ENCODE assay signal across 9 cellular contexts in the genomic region with DNA sequence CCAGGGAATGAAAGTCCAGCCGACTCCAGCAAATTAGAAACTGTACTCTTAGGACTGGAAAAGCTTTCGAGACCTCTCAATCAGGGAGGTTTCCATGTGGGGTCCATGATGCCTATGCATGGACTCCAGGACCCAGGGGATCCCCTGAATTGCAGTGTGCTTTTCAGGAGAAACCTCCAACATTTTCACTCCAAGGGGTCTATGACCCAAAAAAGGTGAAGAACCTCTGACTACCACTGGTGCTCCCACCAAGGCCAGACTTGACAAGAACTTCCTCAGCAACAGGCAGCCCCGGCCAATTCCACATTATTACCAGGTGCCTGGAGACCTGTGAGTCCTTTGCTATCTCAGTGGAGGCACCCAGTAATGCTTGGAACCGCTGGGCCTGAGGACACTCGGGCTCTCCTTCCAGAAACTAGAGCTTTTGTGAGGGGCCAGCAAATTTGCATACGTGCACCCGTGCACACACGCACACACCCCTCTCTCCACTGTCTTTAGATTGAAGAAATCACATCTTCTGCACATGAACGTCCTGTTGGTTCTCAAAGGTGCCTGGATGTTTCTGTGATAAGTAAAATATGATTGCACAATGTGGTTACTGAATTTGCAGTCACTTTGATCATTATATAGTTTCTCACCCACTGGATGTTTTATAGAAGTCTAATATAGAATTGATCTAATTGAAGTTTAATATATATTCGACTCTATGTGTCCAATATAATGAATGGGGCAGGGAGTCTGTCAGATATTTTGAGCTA. TPM values are rescaled to one million over a fixed set of nuclear protein-coding genes. Genes with fewer than 3 reads are reported as not detected.
DNase-seq lines count a peak whose midpoint lies in the region; ATAC-seq and TF ChIP-seq lines count a peak whose summit lies in the region.
"Had no signal": no experiment of that assay in that cellular context is flagged by ENCODE, and none has a peak within 500 bp of the region (broad histone marks: within the 10 kb centered on the region; RNA-seq: fewer than 3 reads in every experiment).

No MANE protein-coding gene starts in this region.

- peak in 1 of 2 donors; percentile 27 for TF ChIP-seq RAD21 in liver (IDR thresholded peaks at IDR 0.05)

- POLR2A ChIA-PET in T-cell (lab: Charles Lee): interaction anchor here (1.1 to 1.2 kb wide), 2 partner anchors 14 kb away, joined by 4 read pairs; no protein-coding TSS in a partner anchor

- peaks cover 22% of the 10 kb centered on the region for H3K4me1 ChIP-seq in left ventricle myocardium inferior
- peaks cover 0 to 2% (median 0%) of the 10 kb centered on the region in 4 donors for H3K4me1 ChIP-seq in liver (ENCODE audit: control insufficient read depth in 4 of 4, insufficient read depth in 4 of 4, low read length in 3 of 4)
- H3K4me1 ChIP-seq in thyroid gland: peaks cover 18 to 22% of the 10 kb centered on the region in 2 donors

- H3K9ac ChIP-seq in liver (ENCODE audit: low read depth in 1 of 2, low read length in 2 of 2): no peak overlapping the region

- no peak for ATAC-seq in Right ventricle myocardium superior (ENCODE audit: poor library complexity)
- ATAC-seq in T-cell (replicated peaks in 1 of 4): peak in 3 of 4 experiments; percentile 5 to 56 (median 14)
- no peak for ATAC-seq in effector memory CD8-positive, alpha-beta T cell (replicated peaks)

- no peak for DNase-seq in left ventricle myocardium inferior
- no peak for DNase-seq in Right ventricle myocardium superior
- no peak for DNase-seq in T-cell
- DNase-seq in thyroid gland: no peak
- DNase-seq in NOMO-1 (lab: John Stamatoyannopoulos, UW; ENCODE audit: unreplicated experiment in 2 of 2): no peak
- DNase-seq in effector memory CD8-positive, alpha-beta T cell: no peak
- no peak for DNase-seq in activated naive CD4-positive, alpha-beta T cell (lab: John Stamatoyannopoulos, UW)

- no peak overlapping the region for H3K27ac Mint-ChIP-seq in T-cell
- no peak overlapping the region for H3K27ac Mint-ChIP-seq in effector memory CD8-positive, alpha-beta T cell

- no peaks in the 10 kb centered on the region for H3K36me3 Mint-ChIP-seq in T-cell
- H3K36me3 Mint-ChIP-seq in effector memory CD8-positive, alpha-beta T cell (ENCODE audit: insufficient read depth): no peaks in the 10 kb centered on the region

- peaks cover 21 to 35% (median 21%) of the 10 kb centered on the region in 3 donors for H3K4me1 Mint-ChIP-seq in T-cell
- H3K4me1 Mint-ChIP-seq in effector memory CD8-positive, alpha-beta T cell (ENCODE audit: low read depth in 2 of 2): peaks cover 10 to 13% of the 10 kb centered on the region in 2 donors

- H3K4me3 Mint-ChIP-seq in T-cell: no peak overlapping the region
- H3K4me3 Mint-ChIP-seq in effector memory CD8-positive, alpha-beta T cell: peak overlapping the region in 1 of 2 donors; percentile 60

- TF ChIP-seq CTCF in left ventricle myocardium inferior (IDR thresholded peaks at IDR 0.05; ENCODE audit: borderline replicate concordance) (peak; percentile 14), liver (IDR thresholded peaks at IDR 0.05; ENCODE audit: low read depth, low read length, missing input control) (no peak), thyroid gland (IDR thresholded peaks at IDR 0.05) (no peak)

- H3K27me3 ChIP-seq in left ventricle myocardium inferior (ENCODE audit: low read depth) (no peaks in the 10 kb centered on the region), liver (ENCODE audit: control insufficient read depth in 4 of 4, insufficient read depth in 4 of 4, low read length in 3 of 4) (no peaks in the 10 kb centered on the region), thyroid gland (no peaks in the 10 kb centered on the region)
- H3K27me3 ChIP-seq: pancreas had no signal

- CTCF ChIA-PET in T-cell (lab: Charles Lee): interaction anchor here (0.5 to 4.9 kb wide), 16 partner anchors 9 to 405 kb away, joined by 3 to 67 read pairs (median 4); no protein-coding TSS in a partner anchor

- H3K9me3 ChIP-seq in left ventricle myocardium inferior (replicated peaks) (no peaks in the 10 kb centered on the region), liver (ENCODE audit: control insufficient read depth in 4 of 4, low read length in 3 of 4) (no peaks in the 10 kb centered on the region), thyroid gland (no peaks in the 10 kb centered on the region)
- H3K9me3 ChIP-seq: pancreas had no signal

- H3K4me3 ChIP-seq in left ventricle myocardium inferior (no peak overlapping the region), liver (ENCODE audit: low read depth in 1 of 3, low read length in 3 of 3) (no peak overlapping the region), thyroid gland (replicated peaks in 1 of 3) (no peak overlapping the region)
- H3K4me3 ChIP-seq: pancreas had no signal

- 69% methylated on average over 10 of the region's 10 CpGs for WGBS in liver
- 69 to 74% methylated on average over 9 to 10 of the region's 10 CpGs for WGBS in thyroid gland, 2 donors

- H3K27me3 Mint-ChIP-seq in T-cell: no peaks in the 10 kb centered on the region
- no peaks in the 10 kb centered on the region for H3K27me3 Mint-ChIP-seq in effector memory CD8-positive, alpha-beta T cell

- no peak for TF ChIP-seq POLR2A in thyroid gland (IDR thresholded peaks at IDR 0.05)

- no peaks in the 10 kb centered on the region for H3K36me3 ChIP-seq in left ventricle myocardium inferior
- H3K36me3 ChIP-seq in liver (ENCODE audit: control insufficient read depth in 4 of 4, insufficient read depth in 3 of 4, low read depth in 1 of 4, low read length in 3 of 4): no peaks in the 10 kb centered on the region
- no peaks in the 10 kb centered on the region for H3K36me3 ChIP-seq in thyroid gland
- H3K36me3 ChIP-seq: pancreas had no signal

- intact Hi-C loops in left ventricle myocardium inferior (cut with micrococcal nuclease): loop anchor here (2.0 kb wide), 1 partner anchor 97 kb away; no protein-coding TSS in a partner anchor
- intact Hi-C loops in Right ventricle myocardium superior (cut with DNase I): loop anchor here (1.0 to 10.0 kb wide), 2 partner anchors 96 to 407 kb away; no protein-coding TSS in a partner anchor
- intact Hi-C loops in thyroid gland (cut with DNase I): loop anchor here (10.0 kb wide), 1 partner anchor 57 kb away; a partner anchor contains a TSS

- no peaks in the 10 kb centered on the region for H3K9me3 Mint-ChIP-seq in T-cell
- H3K9me3 Mint-ChIP-seq in effector memory CD8-positive, alpha-beta T cell: no peaks in the 10 kb centered on the region

- no peak overlapping the region for H3K27ac ChIP-seq in left ventricle myocardium inferior (replicated peaks)
- H3K27ac ChIP-seq in liver (ENCODE audit: low read depth in 1 of 2, low read length in 2 of 2): no peak overlapping the region
- H3K27ac ChIP-seq in thyroid gland: peak overlapping the region; percentile 70 to 81 (median 78)

TF ChIP-seq in liver, 16 proteins besides CTCF, POLR2A, EP300 and RAD21:
- TF ChIP-seq HNF4G (IDR thresholded peaks at IDR 0.05) (no peak), JUND (IDR thresholded peaks at IDR 0.05) (no peak), RXRA (IDR thresholded peaks at IDR 0.05) (no peak), EGR1 (IDR thresholded peaks at IDR 0.05; ENCODE audit: low read depth in 2 of 2) (no peak), YY1 (IDR thresholded peaks at IDR 0.05) (peak; percentile 47), HNF4A (conservative IDR thresholded peaks at IDR 0.05) (no peak), TAF1 (conservative IDR thresholded peaks at IDR 0.05) (no peak)
- TF ChIP-seq, protein P1, sequence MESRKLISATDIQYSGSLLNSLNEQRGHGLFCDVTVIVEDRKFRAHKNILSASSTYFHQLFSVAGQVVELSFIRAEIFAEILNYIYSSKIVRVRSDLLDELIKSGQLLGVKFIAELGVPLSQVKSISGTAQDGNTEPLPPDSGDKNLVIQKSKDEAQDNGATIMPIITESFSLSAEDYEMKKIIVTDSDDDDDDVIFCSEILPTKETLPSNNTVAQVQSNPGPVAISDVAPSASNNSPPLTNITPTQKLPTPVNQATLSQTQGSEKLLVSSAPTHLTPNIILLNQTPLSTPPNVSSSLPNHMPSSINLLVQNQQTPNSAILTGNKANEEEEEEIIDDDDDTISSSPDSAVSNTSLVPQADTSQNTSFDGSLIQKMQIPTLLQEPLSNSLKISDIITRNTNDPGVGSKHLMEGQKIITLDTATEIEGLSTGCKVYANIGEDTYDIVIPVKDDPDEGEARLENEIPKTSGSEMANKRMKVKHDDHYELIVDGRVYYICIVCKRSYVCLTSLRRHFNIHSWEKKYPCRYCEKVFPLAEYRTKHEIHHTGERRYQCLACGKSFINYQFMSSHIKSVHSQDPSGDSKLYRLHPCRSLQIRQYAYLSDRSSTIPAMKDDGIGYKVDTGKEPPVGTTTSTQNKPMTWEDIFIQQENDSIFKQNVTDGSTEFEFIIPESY (IDR thresholded peaks at IDR 0.05): no peak
TF ChIP-seq in liver: peak in this region for 1.

RNA-seq across cellular contexts. Expression of a gene that starts 54.7 kb away (rescaled TPM):
- total RNA-seq in left ventricle myocardium inferior: 83.6 TPM
- total RNA-seq in Right ventricle myocardium superior: 88.8 TPM
- 10 to 100 TPM; 36.5 to 44.7 (median 42.6) TPM for total RNA-seq in T-cell
- 10 to 100 TPM; 25.5 to 26.5 TPM for total RNA-seq in liver
- polyA plus RNA-seq in liver: 10 to 100 TPM; 31.1 to 41.2 TPM
- total RNA-seq in thyroid gland: 100 to 1,000 TPM; 119 to 165 (median 132) TPM

Comparison
In these comparisons a context has a peak if more than half of its experiments do, and no peak if none do; other contexts are left out.
1. H3K27ac ChIP-seq: peak in thyroid gland (3 of 3); none in left ventricle myocardium inferior (single experiment) and liver (0 of 2).
2. ATAC-seq: peak in T-cell (3 of 4); none in Right ventricle myocardium superior (single experiment) and effector memory CD8-positive, alpha-beta T cell (single experiment).